Comparison of ENCODE assay signal across 1 cellular context in genomic region chr1:207495816-207496792, GRCh38.
TF ChIP-seq lines count a peak whose summit lies in the region.

TSS of gene CR1 (plus strand) at chr1:207496157. CDS start at chr1:207496268, 111 bp downstream.

TF ChIP-seq in H1, 55 proteins besides CTCF, POLR2A, EP300 and RAD21:
- TF ChIP-seq MAX (IDR thresholded peaks at IDR 0.05) (peak; percentile 62), SIX5 (IDR thresholded peaks at IDR 0.05; ENCODE audit: low read depth, low read length) (no peak), CBX8 (IDR thresholded peaks at IDR 0.05; ENCODE audit: borderline replicate concordance, low read depth, low read length) (no peak), E2F6 (IDR thresholded peaks at IDR 0.05) (0 out of 2 replicates have a peak, but pooled peaks have one; percentile 32), CREB1 (IDR thresholded peaks at IDR 0.05) (no peak; the same call in 1 of the 2 replicates), CHD2 (IDR thresholded peaks at IDR 0.05; ENCODE audit: low read length) (no peak), RXRA (IDR thresholded peaks at IDR 0.05; ENCODE audit: insufficient read depth, low read depth, low read length) (no peak), KDM4A (IDR thresholded peaks at IDR 0.05; ENCODE audit: low read depth, low read length, severe bottlenecking) (peak; percentile 93), ASH2L (IDR thresholded peaks at IDR 0.05; ENCODE audit: low read length) (peak; percentile 61), SIN3A (conservative IDR thresholded peaks at IDR 0.05 in 1 of 2, IDR thresholded peaks at IDR 0.05 in 1 of 2; ENCODE audit: low read depth in 1 of 2, low read length in 2 of 2) (no peak), TEAD4 (IDR thresholded peaks at IDR 0.05; ENCODE audit: low read depth, low read length) (no peak), GABPA (IDR thresholded peaks at IDR 0.05; ENCODE audit: borderline replicate concordance, insufficient read depth, low read length) (no peak), USF2 (IDR thresholded peaks at IDR 0.05; ENCODE audit: low read length) (no peak), POLR2AphosphoS5 (IDR thresholded peaks at IDR 0.05; ENCODE audit: low read depth, low read length) (peak; percentile 27; the same call in 1 of the 2 replicates), HDAC2 (IDR thresholded peaks at IDR 0.05; ENCODE audit: borderline replicate concordance in 1 of 2, low read depth in 2 of 2, low read length in 2 of 2) (peak in 1 of 2 experiments; percentile 36; a peak in 1 of 4 replicates), SP2 (IDR thresholded peaks at IDR 0.05; ENCODE audit: low read length) (no peak), TAF7 (optimal IDR thresholded peaks at IDR 0.05; ENCODE audit: borderline replicate concordance, low read depth, low read length) (no peak), GTF2F1 (IDR thresholded peaks at IDR 0.05; ENCODE audit: borderline replicate concordance, low read depth, low read length) (no peak), CHD7 (IDR thresholded peaks at IDR 0.05; ENCODE audit: insufficient replicate concordance, low read length) (no peak), RBBP5 (IDR thresholded peaks at IDR 0.05; ENCODE audit: borderline replicate concordance, low read depth, low read length) (no peak; the same call in 1 of the 2 replicates), BRCA1 (IDR thresholded peaks at IDR 0.05; ENCODE audit: low read depth, low read length) (no peak), BACH1 (IDR thresholded peaks at IDR 0.05; ENCODE audit: low read length) (0 out of 2 replicates have a peak, but pooled peaks have one; percentile 21), CBX5 (IDR thresholded peaks at IDR 0.05; ENCODE audit: low read depth, low read length) (no peak), SUZ12 (IDR thresholded peaks at IDR 0.05; ENCODE audit: low read length) (peak; percentile 68; the same call in 1 of the 2 replicates), EZH2 (IDR thresholded peaks at IDR 0.05; ENCODE audit: low read depth, low read length, severe bottlenecking) (peak; percentile 70)
